In the genomic region with DNA sequence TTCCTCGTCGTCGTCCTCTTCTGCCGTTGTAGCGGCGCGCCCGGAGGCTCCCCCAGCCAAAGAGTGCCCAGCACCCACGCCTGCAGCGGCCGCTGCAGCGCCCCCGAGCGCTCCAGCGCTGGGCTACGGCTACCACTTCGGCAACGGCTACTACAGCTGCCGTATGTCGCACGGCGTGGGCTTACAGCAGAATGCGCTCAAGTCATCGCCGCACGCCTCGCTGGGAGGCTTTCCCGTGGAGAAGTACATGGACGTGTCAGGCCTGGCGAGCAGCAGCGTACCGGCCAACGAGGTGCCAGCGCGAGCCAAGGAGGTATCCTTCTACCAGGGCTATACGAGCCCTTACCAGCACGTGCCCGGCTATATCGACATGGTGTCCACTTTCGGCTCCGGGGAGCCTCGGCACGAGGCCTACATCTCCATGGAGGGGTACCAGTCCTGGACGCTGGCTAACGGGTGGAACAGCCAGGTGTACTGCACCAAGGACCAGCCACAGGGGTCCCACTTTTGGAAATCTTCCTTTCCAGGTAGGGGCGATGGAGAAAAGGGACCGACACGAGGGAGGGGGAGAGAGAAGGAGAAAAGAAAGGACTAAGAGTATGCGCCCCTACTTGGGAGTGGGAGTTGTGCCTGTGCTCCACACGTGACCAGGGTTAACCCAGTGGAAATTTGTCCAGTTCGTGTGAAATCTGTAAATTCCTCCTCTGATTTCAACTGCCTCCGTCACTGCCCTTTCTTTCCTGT, we compare ENCODE assay signal across 8 cellular contexts. TPM values are rescaled to one million over a fixed set of nuclear protein-coding genes. Genes with fewer than 3 reads are reported as not detected.
DNase-seq lines count a peak whose midpoint lies in the region; ATAC-seq and TF ChIP-seq lines count a peak whose summit lies in the region.

No MANE protein-coding gene starts in this region.

- TF ChIP-seq CTCF in BE2C (IDR thresholded peaks at IDR 0.05; ENCODE audit: low read depth, low read length), result 0 out of 2 replicates have a peak, but pooled peaks have one; percentile 15
- TF ChIP-seq CTCF in GM13977 (IDR thresholded peaks at IDR 0.05; ENCODE audit: extremely low read depth, insufficient read depth, missing control alignments), result peak; percentile 7
- TF ChIP-seq CTCF in WI38 (IDR thresholded peaks at IDR 0.05; ENCODE audit: low read depth, low read length), result no peak
- no peak for TF ChIP-seq CTCF in MM.1S (IDR thresholded peaks at IDR 0.05; ENCODE audit: low read length)

- no peaks in the 10 kb centered on the region for H3K79me2 ChIP-seq in MM.1S (ENCODE audit: low read length)

- H3K9ac ChIP-seq in MM.1S (ENCODE audit: low read length), result no peak overlapping the region

- DNase-seq in BE2C (no peak), GM13977 (ENCODE audit: low spot score) (no peak), myocyte (ENCODE audit: low read depth) (peak; percentile 34), MM.1S (no peak)

- in situ Hi-C loops in GM13977 (cut with MboI; ENCODE audit: low pct_unique_long_range_greater_than_20kb, low sequenced_read_pairs, unreplicated experiment), result loop anchor here (25.0 kb wide), 2 partner anchors 406 to 1756 kb away; a partner anchor contains a TSS

- no peak for ATAC-seq in GM21381 (IDR thresholded peaks at IDR 0.05; ENCODE audit: unreplicated experiment)
- no peak for ATAC-seq in HG02870 (IDR thresholded peaks at IDR 0.05; ENCODE audit: unreplicated experiment)
- ATAC-seq in HG03442 (IDR thresholded peaks at IDR 0.05; ENCODE audit: unreplicated experiment), result no peak

- H3K36me3 ChIP-seq in BE2C (no peaks in the 10 kb centered on the region), MM.1S (replicated peaks; ENCODE audit: insufficient read depth, low read length) (no peaks in the 10 kb centered on the region)

- no peaks in the 10 kb centered on the region for H3K9me3 ChIP-seq in BE2C
- H3K9me3 ChIP-seq in MM.1S (replicated peaks; ENCODE audit: insufficient read depth, low read length), result no peaks in the 10 kb centered on the region

- no peak overlapping the region for H3K27ac ChIP-seq in MM.1S (ENCODE audit: low read length)

- no peaks in the 10 kb centered on the region for H4K20me1 ChIP-seq in MM.1S (ENCODE audit: insufficient read depth, low read length)

- no peak overlapping the region for H3K4me2 ChIP-seq in MM.1S (ENCODE audit: low read depth, low read length)

- H2AFZ ChIP-seq in MM.1S (ENCODE audit: low read length), result no peak overlapping the region

- H3K27me3 ChIP-seq in BE2C (peaks cover 96% of the 10 kb centered on the region), MM.1S (replicated peaks; ENCODE audit: insufficient read depth, low read length) (0 out of 2 replicates have a peak, but pooled peaks cover 9% of the 10 kb centered on the region)

- H3K4me3 ChIP-seq in BE2C (ENCODE audit: low read depth, low read length) (peak overlapping the region; percentile 45), WI38 (ENCODE audit: low read depth, low read length) (0 out of 2 replicates have a peak overlapping the region, but pooled peaks have one; percentile 30), MM.1S (ENCODE audit: low read length) (no peak overlapping the region)

- no peaks in the 10 kb centered on the region for H3K9me2 ChIP-seq in MM.1S (replicated peaks; ENCODE audit: insufficient read depth, low read length)

- H3F3A ChIP-seq in MM.1S (ENCODE audit: insufficient read depth, low read length), result peaks cover 17% of the 10 kb centered on the region

- peaks cover 3% of the 10 kb centered on the region; the same call in 1 of the 2 replicates for H3K4me1 ChIP-seq in BE2C
- H3K4me1 ChIP-seq in MM.1S (ENCODE audit: low read length), result 0 out of 2 replicates have a peak, but pooled peaks cover 5% of the 10 kb centered on the region

RNA-seq across cellular contexts. Expression of a gene that starts 0.8 kb away (rescaled TPM):
- 0.51 TPM for polyA plus RNA-seq in BE2C (2012; ENCODE audit: insufficient read depth, insufficient read length, low read depth)
- not detected in 2 replicates for total RNA-seq in myocyte
- not detected for polyA plus RNA-seq in myocyte (2012)

RNA-seq across cellular contexts. Expression of a gene that starts 6.3 kb away (rescaled TPM):
- polyA plus RNA-seq in BE2C (2012; ENCODE audit: insufficient read depth, insufficient read length, low read depth), result not detected
- total RNA-seq in myocyte, result not detected in 2 replicates
- polyA plus RNA-seq in myocyte (2012), result not detected

RNA-seq across cellular contexts. Expression of a gene that starts 9.6 kb away (rescaled TPM):
- polyA plus RNA-seq in BE2C (2012; ENCODE audit: insufficient read depth, insufficient read length, low read depth), result 0.11 TPM
- total RNA-seq in myocyte, result not detected in 2 replicates
- polyA plus RNA-seq in myocyte (2012), result not detected

RNA-seq across cellular contexts. Expression of a gene that starts 13.8 kb away (rescaled TPM):
- polyA plus RNA-seq in BE2C (2012; ENCODE audit: insufficient read depth, insufficient read length, low read depth), result not detected
- total RNA-seq in myocyte, result not detected in 2 replicates
- polyA plus RNA-seq in myocyte (2012), result not detected

RNA-seq across cellular contexts. Expression of a gene that starts 23.3 kb away (rescaled TPM):
- polyA plus RNA-seq in BE2C (2012; ENCODE audit: insufficient read depth, insufficient read length, low read depth), result 0.94 TPM
- not detected in 2 replicates for total RNA-seq in myocyte
- not detected for polyA plus RNA-seq in myocyte (2012)

Comparison
In these comparisons a context has a peak if more than half of its experiments do, and no peak if none do; other contexts are left out.
1. CTCF ChIP-seq: peak in BE2C (single experiment) and GM13977 (single experiment); none in WI38 (single experiment) and MM.1S (single experiment).